1 cellular context compared by ENCODE assay signal in genomic region chr10:127679642-127680255, GRCh38.
TF ChIP-seq lines count a peak whose summit lies in the region.

No MANE protein-coding gene starts in this region.

TF ChIP-seq in GM23338, 12 proteins besides CTCF, POLR2A, EP300 and RAD21 (continued from another document):
- no peak for TF ChIP-seq ZNF462 (CRISPR knock-in tag; IDR thresholded peaks at IDR 0.05)
- TF ChIP-seq EZH2 (IDR thresholded peaks at IDR 0.05; ENCODE audit: low read depth, unreplicated experiment): no peak
- TF ChIP-seq NANOG (IDR thresholded peaks at IDR 0.05; ENCODE audit: borderline replicate concordance): no peak
